In the genomic region with DNA sequence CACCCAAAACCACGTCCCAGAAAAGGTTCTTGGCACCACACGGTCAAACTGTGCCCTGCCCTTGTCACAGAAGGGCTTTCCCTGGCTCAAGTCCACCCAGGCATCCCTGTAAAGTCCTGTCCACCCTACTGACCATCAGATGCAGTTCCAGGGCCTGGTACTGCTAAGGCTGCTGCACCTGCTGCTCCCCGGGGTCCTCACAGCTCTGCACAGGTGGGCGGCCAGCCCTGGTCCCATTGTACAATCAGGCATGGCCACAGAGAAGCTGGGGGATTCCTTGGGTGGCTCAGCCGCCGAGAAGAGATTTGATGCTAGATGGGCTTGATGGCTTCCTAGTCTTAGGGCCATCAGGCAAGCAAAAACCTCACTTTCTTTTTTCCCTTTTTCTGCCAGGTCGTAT, we compare ENCODE assay signal across 23 cellular contexts.
"Had no signal": no experiment of that assay in that cellular context is flagged by ENCODE, and none has a peak within 500 bp of the region (broad histone marks: within the 10 kb centered on the region; RNA-seq: fewer than 3 reads in every experiment).

No MANE protein-coding gene starts in this region.

- H3K36me3 ChIP-seq: prostate gland, vagina had no signal

- DNase-seq: hippocampal formation; left colon; midbrain; mucosa of descending colon; naive thymus-derived CD4-positive, alpha-beta T cell; retina; right cardiac atrium; stimulated activated CD4-positive, alpha-beta T cell treated with anti-CD3 and anti-CD28 coated beads, Interleukin-12 subunit alpha, Interleukin-12 subunit beta, amount 100 ng/mL, for 4 hours; stimulated activated CD4-positive, alpha-beta T cell treated with anti-CD3 and anti-CD28 coated beads, Interleukin-15, amount 100 ng/mL, for 24 hours; stimulated activated CD4-positive, alpha-beta T cell treated with anti-CD3 and anti-CD28 coated beads, Interleukin-2, amount 100 ng/mL, for 24 hours; stimulated activated CD4-positive, alpha-beta T cell treated with anti-CD3 and anti-CD28 coated beads, Interleukin-4, amount 100 ng/mL, for 1 hour; stimulated activated naive B cell treated with anti-CD40 and anti-IgM and Interleukin-4, amounts not matched to agents 10 μg/mL and 1 μg/mL and 100 μg/mL, for 72 hours; stimulated activated naive CD8-positive, alpha-beta T cell treated with anti-CD3 and anti-CD28 coated beads, Interleukin-15, Interleukin-2, amounts not matched to agents 100 U/mL and 50 U/mL, for 24 hours; tibial artery had no signal

- H3K4me1 ChIP-seq: left lung, pancreas, prostate gland, suprapubic skin, tibial artery, vagina had no signal

- H3K27ac ChIP-seq: pancreas, prostate gland, skin epidermis, suprapubic skin, thoracic aorta, tibial artery, vagina had no signal

- ATAC-seq: left colon; mucosa of descending colon; naive thymus-derived CD4-positive, alpha-beta T cell; natural killer cell treated with Interleukin-12 subunit alpha and Interleukin-12 subunit beta and Interleukin-15 and Interleukin-18, amount 100 ng/mL, for 72 hours; pancreas; right cardiac atrium; sciatic nerve; stimulated activated naive B cell treated with anti-CD40 and anti-IgM and Interleukin-4, amounts not matched to agents 10 μg/mL and 1 μg/mL and 100 μg/mL, for 72 hours; stimulated activated naive CD8-positive, alpha-beta T cell treated with anti-CD3 and anti-CD28 coated beads, Interleukin-15, Interleukin-2, amounts not matched to agents 100 U/mL and 50 U/mL, for 24 hours had no signal

- H3K27me3 ChIP-seq: left lung, pancreas, suprapubic skin, tibial artery, vagina had no signal

- H3K9me3 ChIP-seq: left lung, mucosa of descending colon, pancreas, prostate gland, suprapubic skin, thoracic aorta, tibial artery, vagina had no signal

- H3K4me3 ChIP-seq: mucosa of descending colon, pancreas, prostate gland, skin epidermis, suprapubic skin, thoracic aorta, tibial artery, vagina had no signal
